In genomic region chr1:155206891-155207577, GRCh38 we compare ENCODE assay signal across 1 cellular context.
A peak's percentile ranks its signal among the peaks of the same experiment; 100 is the strongest.
TF ChIP-seq lines count a peak whose summit lies in the region.

No MANE protein-coding gene starts in this region.

TF ChIP-seq in K562, 482 proteins besides CTCF, POLR2A, EP300 and RAD21 (continues in another document):
- no peak for TF ChIP-seq ZNF134 (CRISPR knock-in tag; conservative IDR thresholded peaks at IDR 0.05)
- TF ChIP-seq FOSL1 (tag; conservative IDR thresholded peaks at IDR 0.05), result no peak
- TF ChIP-seq, protein P1, sequence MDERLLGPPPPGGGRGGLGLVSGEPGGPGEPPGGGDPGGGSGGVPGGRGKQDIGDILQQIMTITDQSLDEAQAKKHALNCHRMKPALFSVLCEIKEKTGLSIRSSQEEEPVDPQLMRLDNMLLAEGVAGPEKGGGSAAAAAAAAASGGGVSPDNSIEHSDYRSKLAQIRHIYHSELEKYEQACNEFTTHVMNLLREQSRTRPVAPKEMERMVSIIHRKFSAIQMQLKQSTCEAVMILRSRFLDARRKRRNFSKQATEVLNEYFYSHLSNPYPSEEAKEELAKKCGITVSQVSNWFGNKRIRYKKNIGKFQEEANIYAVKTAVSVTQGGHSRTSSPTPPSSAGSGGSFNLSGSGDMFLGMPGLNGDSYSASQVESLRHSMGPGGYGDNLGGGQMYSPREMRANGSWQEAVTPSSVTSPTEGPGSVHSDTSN (CRISPR knock-in tag; IDR thresholded peaks at IDR 0.05; ENCODE audit: low read depth), result no peak
- TF ChIP-seq, protein P1 (tag; conservative IDR thresholded peaks at IDR 0.05; ENCODE audit: low read depth), result no peak
- no peak for TF ChIP-seq HMGN3 (IDR thresholded peaks at IDR 0.05; ENCODE audit: borderline replicate concordance, extremely low read depth, insufficient read length, low read depth, low read length)
- no peak for TF ChIP-seq EHMT2 (IDR thresholded peaks at IDR 0.05)
- TF ChIP-seq ARID2 (IDR thresholded peaks at IDR 0.05), result peak; percentile 26; the same call in 1 of the 2 replicates
- 0 out of 2 replicates have a peak, but pooled peaks have one; percentile 18 for TF ChIP-seq CXXC5 (CRISPR knock-in tag; IDR thresholded peaks at IDR 0.05)
- TF ChIP-seq STAT6 (CRISPR knock-in tag; IDR thresholded peaks at IDR 0.05), result no peak
- TF ChIP-seq ZBTB7A (IDR thresholded peaks at IDR 0.05; ENCODE audit: borderline replicate concordance, control insufficient read depth, low read depth, low read length), result 0 out of 2 replicates have a peak, but pooled peaks have one; percentile 38
- TF ChIP-seq TCF3 (CRISPR knock-in tag; IDR thresholded peaks at IDR 0.05), result peak; percentile 31; the same call in 1 of the 2 replicates
- peak; percentile 20 for TF ChIP-seq CTCFL (IDR thresholded peaks at IDR 0.05; ENCODE audit: borderline replicate concordance, insufficient read depth, low read depth, low read length, poor library complexity, severe bottlenecking)
- 0 out of 2 replicates have a peak, but pooled peaks have one; percentile 13 for TF ChIP-seq ATF7 (IDR thresholded peaks at IDR 0.05)
- peak in 1 of 2 experiments; percentile 22; a peak in 1 of 3 replicates for TF ChIP-seq CBX3 (IDR thresholded peaks at IDR 0.05; ENCODE audit: borderline replicate concordance in 1 of 2, low read length in 2 of 2)
- TF ChIP-seq BRD9 (IDR thresholded peaks at IDR 0.05; ENCODE audit: low read depth, partially characterized antibody), result peak; percentile 58
- TF ChIP-seq ZNF41 (CRISPR knock-in tag; conservative IDR thresholded peaks at IDR 0.05), result no peak
- TF ChIP-seq ARNT (IDR thresholded peaks at IDR 0.05), result 0 out of 4 replicates have a peak, but pooled peaks have one; percentile 41 to 59
- TF ChIP-seq CTBP1 (IDR thresholded peaks at IDR 0.05; ENCODE audit: borderline replicate concordance), result peak; percentile 68
- no peak for TF ChIP-seq XRCC3 (IDR thresholded peaks at IDR 0.05)
- peak; percentile 93 for TF ChIP-seq SMC3 (conservative IDR thresholded peaks at IDR 0.05; ENCODE audit: insufficient read depth, low read depth, low read length)
- TF ChIP-seq CC2D1A (IDR thresholded peaks at IDR 0.05), result peak; percentile 53; the same call in 1 of the 2 replicates
- TF ChIP-seq, protein P2, sequence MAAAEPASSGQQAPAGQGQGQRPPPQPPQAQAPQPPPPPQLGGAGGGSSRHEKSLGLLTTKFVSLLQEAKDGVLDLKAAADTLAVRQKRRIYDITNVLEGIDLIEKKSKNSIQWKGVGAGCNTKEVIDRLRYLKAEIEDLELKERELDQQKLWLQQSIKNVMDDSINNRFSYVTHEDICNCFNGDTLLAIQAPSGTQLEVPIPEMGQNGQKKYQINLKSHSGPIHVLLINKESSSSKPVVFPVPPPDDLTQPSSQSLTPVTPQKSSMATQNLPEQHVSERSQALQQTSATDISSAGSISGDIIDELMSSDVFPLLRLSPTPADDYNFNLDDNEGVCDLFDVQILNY (CRISPR knock-in tag; IDR thresholded peaks at IDR 0.05), result no peak
- no peak for TF ChIP-seq SAP30 (IDR thresholded peaks at IDR 0.05; ENCODE audit: borderline replicate concordance, insufficient read depth, low read depth, low read length, poor library complexity, severe bottlenecking)
- TF ChIP-seq, protein P3, sequence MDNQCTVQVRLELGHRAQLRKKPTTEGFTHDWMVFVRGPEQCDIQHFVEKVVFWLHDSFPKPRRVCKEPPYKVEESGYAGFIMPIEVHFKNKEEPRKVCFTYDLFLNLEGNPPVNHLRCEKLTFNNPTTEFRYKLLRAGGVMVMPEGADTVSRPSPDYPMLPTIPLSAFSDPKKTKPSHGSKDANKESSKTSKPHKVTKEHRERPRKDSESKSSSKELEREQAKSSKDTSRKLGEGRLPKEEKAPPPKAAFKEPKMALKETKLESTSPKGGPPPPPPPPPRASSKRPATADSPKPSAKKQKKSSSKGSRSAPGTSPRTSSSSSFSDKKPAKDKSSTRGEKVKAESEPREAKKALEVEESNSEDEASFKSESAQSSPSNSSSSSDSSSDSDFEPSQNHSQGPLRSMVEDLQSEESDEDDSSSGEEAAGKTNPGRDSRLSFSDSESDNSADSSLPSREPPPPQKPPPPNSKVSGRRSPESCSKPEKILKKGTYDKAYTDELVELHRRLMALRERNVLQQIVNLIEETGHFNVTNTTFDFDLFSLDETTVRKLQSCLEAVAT (IDR thresholded peaks at IDR 0.05), result peak in 1 of 2 experiments; percentile 50; a peak in 1 of 4 replicates
- no peak for TF ChIP-seq NCOA1 (IDR thresholded peaks at IDR 0.05; ENCODE audit: low read depth)
- TF ChIP-seq ZNF589 (CRISPR knock-in tag; IDR thresholded peaks at IDR 0.05; ENCODE audit: low read depth), result no peak
- TF ChIP-seq, protein P4, sequence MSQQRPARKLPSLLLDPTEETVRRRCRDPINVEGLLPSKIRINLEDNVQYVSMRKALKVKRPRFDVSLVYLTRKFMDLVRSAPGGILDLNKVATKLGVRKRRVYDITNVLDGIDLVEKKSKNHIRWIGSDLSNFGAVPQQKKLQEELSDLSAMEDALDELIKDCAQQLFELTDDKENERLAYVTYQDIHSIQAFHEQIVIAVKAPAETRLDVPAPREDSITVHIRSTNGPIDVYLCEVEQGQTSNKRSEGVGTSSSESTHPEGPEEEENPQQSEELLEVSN (IDR thresholded peaks at IDR 0.05; ENCODE audit: borderline replicate concordance in 1 of 2, extremely low read depth in 1 of 2, insufficient read depth in 1 of 2, insufficient read length in 1 of 2, low read depth in 1 of 2, low read length in 1 of 2, poor library complexity in 1 of 2, severe bottlenecking in 1 of 2), result peak in 1 of 2 experiments; percentile 38
- peak; percentile 34; the same call in 1 of the 2 replicates for TF ChIP-seq VEZF1 (CRISPR knock-in tag; IDR thresholded peaks at IDR 0.05)
- peak in 1 of 2 experiments; percentile 56; a peak in 2 of 4 replicates for TF ChIP-seq RCOR1 (IDR thresholded peaks at IDR 0.05; ENCODE audit: borderline replicate concordance in 1 of 2, low read depth in 2 of 2, low read length in 2 of 2)
- TF ChIP-seq XRCC5 (IDR thresholded peaks at IDR 0.05; ENCODE audit: low read depth, low read length), result peak; percentile 84
- no peak for TF ChIP-seq PRMT5 (CRISPR knock-in tag; IDR thresholded peaks at IDR 0.05)
- TF ChIP-seq ESRRA (IDR thresholded peaks at IDR 0.05; ENCODE audit: borderline replicate concordance, low read depth), result peak; percentile 23; the same call in 1 of the 2 replicates
- TF ChIP-seq ZNF740 (CRISPR knock-in tag; IDR thresholded peaks at IDR 0.05), result peak; percentile 88
- TF ChIP-seq ZNF740 (tag; IDR thresholded peaks at IDR 0.05), result peak in 1 of 2 experiments; percentile 41; a peak in 1 of 4 replicates
- TF ChIP-seq RBFOX2 (IDR thresholded peaks at IDR 0.05; ENCODE audit: low read depth, low read length), result 0 out of 2 replicates have a peak, but pooled peaks have one; percentile 21
- peak; percentile 19; the same call in 1 of the 2 replicates for TF ChIP-seq MAFK (IDR thresholded peaks at IDR 0.05; ENCODE audit: low read length)
- TF ChIP-seq STAG1 (CRISPR knock-in tag; IDR thresholded peaks at IDR 0.05; ENCODE audit: borderline replicate concordance), result peak; percentile 58
- TF ChIP-seq KDM5B (IDR thresholded peaks at IDR 0.05; ENCODE audit: insufficient replicate concordance, low read depth, low read length), result no peak
- no peak for TF ChIP-seq ZBED1 (IDR thresholded peaks at IDR 0.05)
- no peak for TF ChIP-seq ZNF23 (CRISPR knock-in tag; IDR thresholded peaks at IDR 0.05)
- TF ChIP-seq RBBP5 (IDR thresholded peaks at IDR 0.05; ENCODE audit: borderline replicate concordance, insufficient read depth, low read length, poor library complexity, severe bottlenecking), result no peak
- TF ChIP-seq POLR3G (IDR thresholded peaks at IDR 0.05; ENCODE audit: extremely low read depth, insufficient read length, insufficient replicate concordance), result no peak
- TF ChIP-seq HMBOX1 (IDR thresholded peaks at IDR 0.05), result peak; percentile 36; the same call in 1 of the 2 replicates
- no peak for TF ChIP-seq RBM39 (optimal IDR thresholded peaks at IDR 0.05; ENCODE audit: low read depth, low read length)
- TF ChIP-seq KLF16 (IDR thresholded peaks at IDR 0.05), result no peak
- TF ChIP-seq JUND (IDR thresholded peaks at IDR 0.05; ENCODE audit: borderline replicate concordance, low read depth, low read length), result peak; percentile 39; the same call in 1 of the 2 replicates
- TF ChIP-seq JUND (tag; IDR thresholded peaks at IDR 0.05; ENCODE audit: borderline replicate concordance, low read depth, low read length), result 0 out of 3 replicates have a peak, but pooled peaks have one; percentile 37
- 0 out of 2 replicates have a peak, but pooled peaks have one; percentile 32 for TF ChIP-seq NFRKB (IDR thresholded peaks at IDR 0.05; ENCODE audit: low read depth)
- no peak for TF ChIP-seq IRF2 (CRISPR knock-in tag; IDR thresholded peaks at IDR 0.05)
- peak; percentile 53; the same call in 1 of the 2 replicates for TF ChIP-seq RB1 (IDR thresholded peaks at IDR 0.05; ENCODE audit: low read depth)
- no peak for TF ChIP-seq TSC22D4 (tag; IDR thresholded peaks at IDR 0.05)
- no peak for TF ChIP-seq HMG20A (CRISPR knock-in tag; conservative IDR thresholded peaks at IDR 0.05)
- peak; percentile 46; the same call in 1 of the 2 replicates for TF ChIP-seq HCFC1 (IDR thresholded peaks at IDR 0.05; ENCODE audit: low read depth, low read length)
- TF ChIP-seq ZNF79 (CRISPR knock-in tag; IDR thresholded peaks at IDR 0.05; ENCODE audit: low read depth), result no peak
- peak; percentile 37 for TF ChIP-seq CREM (IDR thresholded peaks at IDR 0.05; ENCODE audit: low read depth)
- no peak for TF ChIP-seq NCOR1 (IDR thresholded peaks at IDR 0.05)
- TF ChIP-seq RBM15 (IDR thresholded peaks at IDR 0.05; ENCODE audit: insufficient read depth, low read length), result no peak
- TF ChIP-seq NBN (IDR thresholded peaks at IDR 0.05; ENCODE audit: low read depth), result 0 out of 2 replicates have a peak, but pooled peaks have one; percentile 43
